10 cellular contexts compared by ENCODE assay signal in the genomic region with DNA sequence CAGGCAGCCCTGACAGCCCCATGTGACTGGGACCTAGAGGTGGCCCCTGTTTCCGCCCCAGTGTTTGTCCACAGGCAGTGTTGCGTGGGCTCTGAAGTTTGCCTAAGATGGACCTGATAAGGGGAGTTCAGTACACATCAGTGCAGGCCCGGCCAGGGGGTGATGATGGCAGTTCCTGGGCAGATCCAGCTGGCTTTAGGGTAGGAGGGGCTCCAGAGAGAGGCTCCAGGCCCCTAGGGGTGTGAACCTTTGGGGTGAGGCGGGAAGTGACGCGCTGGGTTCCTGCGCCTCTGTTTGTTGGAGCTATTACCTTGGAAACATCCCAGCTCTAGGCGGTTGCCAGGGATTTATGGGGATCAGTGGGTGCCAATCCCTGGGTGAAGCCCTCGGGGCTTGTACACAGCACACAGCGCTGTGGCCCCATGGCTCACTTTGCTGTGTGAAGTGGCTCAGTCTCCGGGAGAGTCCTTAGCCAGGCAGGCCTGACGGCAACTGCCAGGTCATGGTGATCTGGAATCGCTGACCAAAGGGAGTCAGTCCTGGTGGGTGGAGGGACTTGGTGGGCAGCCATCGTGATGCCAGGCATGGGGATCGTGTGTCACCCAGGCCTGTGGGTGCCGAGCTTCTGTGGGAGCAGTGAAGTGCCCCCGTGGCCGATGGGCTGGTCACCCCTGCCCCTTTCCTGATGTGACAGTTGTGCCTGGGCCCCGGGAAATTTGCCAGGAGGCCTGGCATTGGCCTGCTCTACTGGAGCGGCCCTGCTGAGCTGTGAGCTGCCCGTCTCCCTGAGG.
DNase-seq lines count a peak whose midpoint lies in the region; ATAC-seq, FAIRE-seq and TF ChIP-seq lines count a peak whose summit lies in the region.
"Had no signal": no experiment of that assay in that cellular context is flagged by ENCODE, and none has a peak within 500 bp of the region (broad histone marks: within the 10 kb centered on the region; RNA-seq: fewer than 3 reads in every experiment).

No MANE protein-coding gene starts in this region.

- no peak for TF ChIP-seq CTCF in A549 (IDR thresholded peaks at IDR 0.05)
- no peak for TF ChIP-seq CTCF in breast epithelium (IDR thresholded peaks at IDR 0.05)
- no peak for TF ChIP-seq CTCF in lung (IDR thresholded peaks at IDR 0.05; ENCODE audit: control extremely low read depth, extremely low read depth)

- H3K4me3 Mint-ChIP-seq in stimulated activated effector memory CD8-positive, alpha-beta T cell treated with anti-CD3 and anti-CD28 coated beads, Interleukin-12 subunit alpha, Interleukin-12 subunit beta, amount 100 ng/mL, for 72 hours = no peak overlapping the region
- H3K4me3 Mint-ChIP-seq: activated T-cell treated with anti-CD3 and anti-CD28 coated beads, Interleukin-2, amount 50 U/mL, for 4 hours; CD8-positive, alpha-beta memory T cell had no signal

- FAIRE-seq in A549 (lab: Jason Lieb, UNC) = peak; percentile 32

- H3K36me3 ChIP-seq in breast epithelium (no peaks in the 10 kb centered on the region), lung (ENCODE audit: control insufficient read depth in 2 of 2, insufficient read depth in 2 of 2, low read length in 2 of 2) (no peaks in the 10 kb centered on the region)

- TF ChIP-seq POLR2A in A549 (IDR thresholded peaks at IDR 0.05; ENCODE audit: low read length) = peak; percentile 16; the same call in 1 of the 2 replicates
- TF ChIP-seq POLR2A in breast epithelium (IDR thresholded peaks at IDR 0.05) = no peak

- no peak overlapping the region for H3K27ac Mint-ChIP-seq in stimulated activated effector memory CD8-positive, alpha-beta T cell treated with anti-CD3 and anti-CD28 coated beads, Interleukin-12 subunit alpha, Interleukin-12 subunit beta, amount 100 ng/mL, for 72 hours

- POLR2A ChIA-PET in A549 (lab: Yijun Ruan, JAX) = interaction anchor here (1.1 to 5.3 kb wide), 6 partner anchors 13 to 672 kb away, joined by 3 to 98 read pairs (median 6); a partner anchor contains a TSS

- no peaks in the 10 kb centered on the region for H3K9me3 Mint-ChIP-seq in stimulated activated effector memory CD8-positive, alpha-beta T cell treated with anti-CD3 and anti-CD28 coated beads, Interleukin-12 subunit alpha, Interleukin-12 subunit beta, amount 100 ng/mL, for 72 hours
- H3K9me3 Mint-ChIP-seq: activated T-cell treated with anti-CD3 and anti-CD28 coated beads, Interleukin-2, amount 50 U/mL, for 4 hours; CD8-positive, alpha-beta memory T cell had no signal

- TF ChIP-seq RAD21 in A549 (conservative IDR thresholded peaks at IDR 0.05 in 1 of 2, IDR thresholded peaks at IDR 0.05 in 1 of 2) = peak in 1 of 2 experiments; percentile 37; a peak in 1 of 5 replicates

- DNase-seq in A549 (ENCODE audit: low read depth in 1 of 2, low spot score in 1 of 2) = peak; percentile 99
- DNase-seq in M059J (ENCODE audit: low read depth) = peak; percentile 99
- peak; percentile 90 to 92 for DNase-seq in breast epithelium (ENCODE audit: low spot score in 2 of 2)
- DNase-seq in lung (ENCODE audit: low spot score) = peak; percentile 63
- DNase-seq in stimulated activated effector memory CD8-positive, alpha-beta T cell treated with anti-CD3 and anti-CD28 coated beads, Interleukin-12 subunit alpha, Interleukin-12 subunit beta, amount 100 ng/mL, for 72 hours (ENCODE audit: low spot score in 2 of 2) = no peak
- no peak for DNase-seq in dedifferentiated amniotic fluid mesenchymal stem cell (ENCODE audit: extremely low spot score)
- DNase-seq in stimulated activated CD4-positive, alpha-beta T cell treated with anti-CD3 and anti-CD28 coated beads, Interleukin-4, amount 100 ng/mL, for 24 hours = no peak
- DNase-seq in occipital lobe (lab: John Stamatoyannopoulos, UW) = no peak
- DNase-seq: activated T-cell treated with anti-CD3 and anti-CD28 coated beads, Interleukin-2, amount 50 U/mL, for 4 hours; CD8-positive, alpha-beta memory T cell had no signal

- H3K27me3 ChIP-seq in breast epithelium (no peaks in the 10 kb centered on the region), lung (ENCODE audit: control insufficient read depth, insufficient read depth) (no peaks in the 10 kb centered on the region)

- peak overlapping the region; percentile 86 for H3K4me2 ChIP-seq in A549

- H3K4me3 ChIP-seq in A549 (peak overlapping the region; percentile 41), breast epithelium (peak overlapping the region in 1 of 3 donors; percentile 44), lung (no peak overlapping the region)

- CTCF ChIA-PET in A549 (lab: Yijun Ruan, JAX) = interaction anchor here (0.8 to 3.7 kb wide), 14 partner anchors 11 to 208 kb away, joined by 3 to 33 read pairs (median 4); no protein-coding TSS in a partner anchor

- 4% methylated on average over 16 of the region's 21 CpGs for WGBS in A549 (ENCODE audit: missing lambda C conversion rate)
- WGBS in lung, 2 donors = 71 to 85% methylated on average over 21 of the region's 21 CpGs

- ATAC-seq in A549 = peak; percentile 60 to 80
- peak; percentile 8 for ATAC-seq in lung (ENCODE audit: insufficient read depth, low FRiP score)
- no peak for ATAC-seq in stimulated activated effector memory CD8-positive, alpha-beta T cell treated with anti-CD3 and anti-CD28 coated beads, Interleukin-12 subunit alpha, Interleukin-12 subunit beta, amount 100 ng/mL, for 72 hours
- ATAC-seq: activated T-cell treated with anti-CD3 and anti-CD28 coated beads, Interleukin-2, amount 50 U/mL, for 4 hours had no signal

- H3K36me3 Mint-ChIP-seq in stimulated activated effector memory CD8-positive, alpha-beta T cell treated with anti-CD3 and anti-CD28 coated beads, Interleukin-12 subunit alpha, Interleukin-12 subunit beta, amount 100 ng/mL, for 72 hours = peaks cover 8% of the 10 kb centered on the region

- no peaks in the 10 kb centered on the region for H3K9me3 ChIP-seq in A549
- no peaks in the 10 kb centered on the region for H3K9me3 ChIP-seq in breast epithelium
- H3K9me3 ChIP-seq in lung (ENCODE audit: control insufficient read depth in 2 of 2, insufficient read depth in 1 of 2, low read length in 1 of 2) = no peaks in the 10 kb centered on the region

- H3K4me1 Mint-ChIP-seq in stimulated activated effector memory CD8-positive, alpha-beta T cell treated with anti-CD3 and anti-CD28 coated beads, Interleukin-12 subunit alpha, Interleukin-12 subunit beta, amount 100 ng/mL, for 72 hours = peaks cover 13% of the 10 kb centered on the region

- peak overlapping the region; percentile 91 to 94 for H3K27ac ChIP-seq in A549
- peak overlapping the region; percentile 97 to 98 for H3K27ac ChIP-seq in breast epithelium
- peak overlapping the region; percentile 17 to 58 for H3K27ac ChIP-seq in lung (ENCODE audit: low read depth in 1 of 2, low read length in 1 of 2)

- H3K4me1 ChIP-seq in A549 = peaks cover 75% of the 10 kb centered on the region
- peaks cover 6 to 18% of the 10 kb centered on the region in 2 donors for H3K4me1 ChIP-seq in breast epithelium
- H3K4me1 ChIP-seq in lung (ENCODE audit: control insufficient read depth in 2 of 2, insufficient read depth in 2 of 2, low read length in 2 of 2) = peaks cover 0 to 14% of the 10 kb centered on the region in 2 donors

- intact Hi-C loops in breast epithelium (cut with DNase I; ENCODE audit: low total_unique reads) = no loop called here

- TF ChIP-seq EP300 in A549 (IDR thresholded peaks at IDR 0.05) = peak; percentile 55 to 76; a peak in 3 of 5 replicates

TF ChIP-seq in A549, 52 proteins besides CTCF, POLR2A, EP300 and RAD21 (continues in another document):
- TF ChIP-seq SMC3 (IDR thresholded peaks at IDR 0.05) (peak; percentile 29; the same call in 1 of the 3 replicates), BHLHE40 (IDR thresholded peaks at IDR 0.05; ENCODE audit: low read depth, low read length) (no peak), JUNB (IDR thresholded peaks at IDR 0.05) (peak; percentile 47; the same call in 1 of the 2 replicates), RARB (CRISPR knock-in tag; IDR thresholded peaks at IDR 0.05) (peak; percentile 82), HOXA7 (CRISPR knock-in tag; IDR thresholded peaks at IDR 0.05) (peak; percentile 85; the same call in 1 of the 2 replicates), MAZ (IDR thresholded peaks at IDR 0.05; ENCODE audit: borderline replicate concordance, low read depth, low read length) (no peak), FOXS1 (CRISPR knock-in tag; IDR thresholded peaks at IDR 0.05) (peak; percentile 72; the same call in 1 of the 2 replicates), ESRRA (IDR thresholded peaks at IDR 0.05; ENCODE audit: borderline replicate concordance, low read length) (no peak), NR3C1 (IDR thresholded peaks at IDR 0.05) (no peak)
- TF ChIP-seq, protein P1, sequence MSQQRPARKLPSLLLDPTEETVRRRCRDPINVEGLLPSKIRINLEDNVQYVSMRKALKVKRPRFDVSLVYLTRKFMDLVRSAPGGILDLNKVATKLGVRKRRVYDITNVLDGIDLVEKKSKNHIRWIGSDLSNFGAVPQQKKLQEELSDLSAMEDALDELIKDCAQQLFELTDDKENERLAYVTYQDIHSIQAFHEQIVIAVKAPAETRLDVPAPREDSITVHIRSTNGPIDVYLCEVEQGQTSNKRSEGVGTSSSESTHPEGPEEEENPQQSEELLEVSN (IDR thresholded peaks at IDR 0.05; ENCODE audit: borderline replicate concordance, low read depth) = peak; percentile 11; the same call in 1 of the 2 replicates
- TF ChIP-seq, protein P2, sequence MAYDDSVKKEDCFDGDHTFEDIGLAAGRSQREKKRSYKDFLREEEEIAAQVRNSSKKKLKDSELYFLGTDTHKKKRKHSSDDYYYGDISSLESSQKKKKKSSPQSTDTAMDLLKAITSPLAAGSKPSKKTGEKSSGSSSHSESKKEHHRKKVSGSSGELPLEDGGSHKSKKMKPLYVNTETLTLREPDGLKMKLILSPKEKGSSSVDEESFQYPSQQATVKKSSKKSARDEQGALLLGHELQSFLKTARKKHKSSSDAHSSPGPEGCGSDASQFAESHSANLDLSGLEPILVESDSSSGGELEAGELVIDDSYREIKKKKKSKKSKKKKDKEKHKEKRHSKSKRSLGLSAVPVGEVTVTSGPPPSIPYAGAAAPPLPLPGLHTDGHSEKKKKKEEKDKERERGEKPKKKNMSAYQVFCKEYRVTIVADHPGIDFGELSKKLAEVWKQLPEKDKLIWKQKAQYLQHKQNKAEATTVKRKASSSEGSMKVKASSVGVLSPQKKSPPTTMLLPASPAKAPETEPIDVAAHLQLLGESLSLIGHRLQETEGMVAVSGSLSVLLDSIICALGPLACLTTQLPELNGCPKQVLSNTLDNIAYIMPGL (CRISPR knock-in tag; IDR thresholded peaks at IDR 0.05; ENCODE audit: borderline replicate concordance) = peak; percentile 84; the same call in 1 of the 2 replicates
- TF ChIP-seq, protein P3, sequence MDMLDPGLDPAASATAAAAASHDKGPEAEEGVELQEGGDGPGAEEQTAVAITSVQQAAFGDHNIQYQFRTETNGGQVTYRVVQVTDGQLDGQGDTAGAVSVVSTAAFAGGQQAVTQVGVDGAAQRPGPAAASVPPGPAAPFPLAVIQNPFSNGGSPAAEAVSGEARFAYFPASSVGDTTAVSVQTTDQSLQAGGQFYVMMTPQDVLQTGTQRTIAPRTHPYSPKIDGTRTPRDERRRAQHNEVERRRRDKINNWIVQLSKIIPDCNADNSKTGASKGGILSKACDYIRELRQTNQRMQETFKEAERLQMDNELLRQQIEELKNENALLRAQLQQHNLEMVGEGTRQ (IDR thresholded peaks at IDR 0.05) = peak; percentile 84

Comparison
In these comparisons a context has a peak if more than half of its experiments do, and no peak if none do; other contexts are left out.
1. DNase-seq: peak in A549 (2 of 2), M059J (single experiment), breast epithelium (2 of 2) and lung (single experiment); none in stimulated activated effector memory CD8-positive, alpha-beta T cell treated with anti-CD3 and anti-CD28 coated beads, Interleukin-12 subunit alpha, Interleukin-12 subunit beta, amount 100 ng/mL, for 72 hours (0 of 2), dedifferentiated amniotic fluid mesenchymal stem cell (single experiment), stimulated activated CD4-positive, alpha-beta T cell treated with anti-CD3 and anti-CD28 coated beads, Interleukin-4, amount 100 ng/mL, for 24 hours (single experiment) and occipital lobe (single experiment).
2. H3K27ac ChIP-seq: peak in every context shown above with its lines; median percentile 98 in breast epithelium; 92 in A549; 38 in lung.